ENCODE assay signal across 2 cellular contexts in genomic region chr21:39583586-39583985, GRCh38. TPM values are rescaled to one million over a fixed set of nuclear protein-coding genes. Genes with fewer than 3 reads are reported as not detected.
"Had no signal": no experiment of that assay in that cellular context is flagged by ENCODE, and none has a peak within 500 bp of the region (broad histone marks: within the 10 kb centered on the region; RNA-seq: fewer than 3 reads in every experiment).

No MANE protein-coding gene starts in this region.

RNA-seq across cellular contexts. Expression of gene B3GALT5, which starts 29.2 kb away (rescaled TPM):
- total RNA-seq: tibial nerve, upper lobe of right lung had no signal
